In genomic region chr4:169723207-169723606, GRCh38 we compare ENCODE assay signal across 1 cellular context.
TF ChIP-seq lines count a peak whose summit lies in the region.

No MANE protein-coding gene starts in this region.

TF ChIP-seq in SK-N-SH, 30 proteins besides CTCF, POLR2A, EP300 and RAD21 (continued from another document):
- no peak for TF ChIP-seq USF2 (IDR thresholded peaks at IDR 0.05; ENCODE audit: borderline replicate concordance, low read depth, low read length)
- TF ChIP-seq EZH2phosphoT487 (IDR thresholded peaks at IDR 0.05; ENCODE audit: borderline replicate concordance, low read depth), result no peak
